23 cellular contexts compared by ENCODE assay signal in the genomic region with DNA sequence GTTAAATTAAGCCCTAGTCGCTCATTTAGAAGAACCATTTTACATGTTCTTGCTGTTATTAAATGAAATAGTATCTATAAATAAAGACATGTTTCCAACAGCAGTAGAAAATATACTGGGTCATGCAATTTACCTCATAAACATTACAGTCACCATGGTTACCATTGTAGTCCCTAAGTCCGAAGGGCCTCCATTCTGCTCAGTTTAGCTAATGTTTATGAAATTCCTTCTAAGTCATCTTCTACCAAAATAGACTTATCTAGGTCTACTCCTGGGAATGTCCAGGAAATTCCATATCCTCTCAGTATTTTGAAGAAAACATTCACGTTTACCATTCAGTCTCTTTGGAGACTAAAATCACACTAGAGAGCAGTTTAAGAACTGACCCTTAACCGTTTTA.
"Had no signal": no experiment of that assay in that cellular context is flagged by ENCODE, and none has a peak within 500 bp of the region (broad histone marks: within the 10 kb centered on the region; RNA-seq: fewer than 3 reads in every experiment).

No MANE protein-coding gene starts in this region.

- H3K9me3 ChIP-seq: esophagus muscularis mucosa, gastroesophageal sphincter, left ventricle myocardium inferior, lower lobe of right lung, mucosa of descending colon, neutrophil, psoas muscle, thoracic aorta had no signal

- H3K36me3 Mint-ChIP-seq: immature natural killer cell; memory B cell; stimulated activated naive B cell treated with anti-CD40 and anti-IgM and Interleukin-4, amounts not matched to agents 10 μg/mL and 1 μg/mL and 100 μg/mL, for 72 hours; type B pancreatic cell had no signal

- H3K9me3 Mint-ChIP-seq: stimulated activated naive B cell treated with anti-CD40 and anti-IgM and Interleukin-4, amounts not matched to agents 10 μg/mL and 1 μg/mL and 100 μg/mL, for 72 hours; stimulated activated naive CD8-positive, alpha-beta T cell treated with anti-CD3 and anti-CD28 coated beads, Interleukin-15, amount 100 ng/mL, for 72 hours; type B pancreatic cell had no signal

- H3K4me1 Mint-ChIP-seq: immature natural killer cell; memory B cell; naive thymus-derived CD8-positive, alpha-beta T cell; stimulated activated naive B cell treated with anti-CD40 and anti-IgM and Interleukin-4, amounts not matched to agents 10 μg/mL and 1 μg/mL and 100 μg/mL, for 72 hours; stimulated activated naive CD8-positive, alpha-beta T cell treated with anti-CD3 and anti-CD28 coated beads, Interleukin-15, amount 100 ng/mL, for 72 hours had no signal

- DNase-seq: dorsolateral prefrontal cortex; effector CD8-positive, alpha-beta T cell; foreskin fibroblast; glutamatergic neuron; immature natural killer cell; left ventricle myocardium inferior; lower lobe of right lung; mucosa of descending colon; naive thymus-derived CD8-positive, alpha-beta T cell; psoas muscle; stimulated activated CD4-positive, alpha-beta T cell treated with anti-CD3 and anti-CD28 coated beads, Interleukin-2, amount 100 ng/mL, for 24 hours; stimulated activated CD4-positive, alpha-beta T cell treated with anti-CD3 and anti-CD28 coated beads, Interleukin-4, amount 100 ng/mL, for 4 hours; stimulated activated naive B cell treated with anti-CD40 and anti-IgM and Interleukin-4, amounts not matched to agents 10 μg/mL and 1 μg/mL and 100 μg/mL, for 72 hours; stimulated activated naive CD8-positive, alpha-beta T cell treated with anti-CD3 and anti-CD28 coated beads, Interleukin-15, amount 100 ng/mL, for 72 hours; substantia nigra had no signal

- H3K27ac Mint-ChIP-seq: immature natural killer cell; memory B cell; naive thymus-derived CD8-positive, alpha-beta T cell; stimulated activated naive B cell treated with anti-CD40 and anti-IgM and Interleukin-4, amounts not matched to agents 10 μg/mL and 1 μg/mL and 100 μg/mL, for 72 hours; stimulated activated naive CD8-positive, alpha-beta T cell treated with anti-CD3 and anti-CD28 coated beads, Interleukin-15, amount 100 ng/mL, for 72 hours; type B pancreatic cell had no signal

- H3K36me3 ChIP-seq: esophagus muscularis mucosa, gastroesophageal sphincter, left ventricle myocardium inferior, lower lobe of right lung, neutrophil, thoracic aorta had no signal

- H3K4me3 ChIP-seq: coronary artery, dorsolateral prefrontal cortex, esophagus muscularis mucosa, gastroesophageal sphincter, left ventricle myocardium inferior, lower lobe of right lung, mucosa of descending colon, psoas muscle, thoracic aorta had no signal

- H3K4me3 Mint-ChIP-seq: immature natural killer cell; memory B cell; naive thymus-derived CD8-positive, alpha-beta T cell; stimulated activated naive B cell treated with anti-CD40 and anti-IgM and Interleukin-4, amounts not matched to agents 10 μg/mL and 1 μg/mL and 100 μg/mL, for 72 hours; stimulated activated naive CD8-positive, alpha-beta T cell treated with anti-CD3 and anti-CD28 coated beads, Interleukin-15, amount 100 ng/mL, for 72 hours; type B pancreatic cell had no signal

- H3K27ac ChIP-seq: coronary artery, dorsolateral prefrontal cortex, epithelial cell of prostate, esophagus muscularis mucosa, gastroesophageal sphincter, left ventricle myocardium inferior, lower lobe of right lung, neutrophil, psoas muscle, thoracic aorta had no signal

- H3K4me1 ChIP-seq: esophagus muscularis mucosa, gastroesophageal sphincter, left ventricle myocardium inferior, lower lobe of right lung, psoas muscle had no signal

- H3K27me3 Mint-ChIP-seq: memory B cell; naive thymus-derived CD8-positive, alpha-beta T cell; stimulated activated naive B cell treated with anti-CD40 and anti-IgM and Interleukin-4, amounts not matched to agents 10 μg/mL and 1 μg/mL and 100 μg/mL, for 72 hours; stimulated activated naive CD8-positive, alpha-beta T cell treated with anti-CD3 and anti-CD28 coated beads, Interleukin-15, amount 100 ng/mL, for 72 hours; type B pancreatic cell had no signal
